20 cellular contexts compared by ENCODE assay signal in genomic region chr3:52438579-52439425, GRCh38. TPM values are rescaled to one million over a fixed set of nuclear protein-coding genes. Genes with fewer than 3 reads are reported as not detected.
DNase-seq lines count a peak whose midpoint lies in the region; ATAC-seq, FAIRE-seq and TF ChIP-seq lines count a peak whose summit lies in the region.
"Had no signal": no experiment of that assay in that cellular context is flagged by ENCODE, and none has a peak within 500 bp of the region (broad histone marks: within the 10 kb centered on the region; RNA-seq: fewer than 3 reads in every experiment).

No MANE protein-coding gene starts in this region.

- no peaks in the 10 kb centered on the region for H3K9me3 Mint-ChIP-seq in MCF 10A (ENCODE audit: unreplicated experiment)
- H3K9me3 Mint-ChIP-seq: CD8-positive, alpha-beta memory T cell had no signal

- peak in 1 of 2 donors; percentile 30 for DNase-seq in breast epithelium (ENCODE audit: low spot score in 2 of 2)
- DNase-seq in MCF 10A (ENCODE audit: unreplicated experiment): no peak
- peak; percentile 12 for DNase-seq in omental fat pad (ENCODE audit: low spot score)
- peak; percentile 24 to 57 for DNase-seq in aorta
- no peak for DNase-seq in globus pallidus (ENCODE audit: low spot score)
- DNase-seq in GM12891 (ENCODE audit: insufficient read length, low spot score): no peak
- no peak for DNase-seq in HCEC 1CT
- DNase-seq: CD8-positive, alpha-beta memory T cell; DMS53; EL; GM23248; NCI-H1105 treated with DMSO at 0.1 percent for 48 hours; NCI-H1694; Right ventricle myocardium superior had no signal

- no peaks in the 10 kb centered on the region for H3K27me3 Mint-ChIP-seq in MCF 10A (ENCODE audit: insufficient read depth, unreplicated experiment)

- no peak for TF ChIP-seq POLR2A in breast epithelium (IDR thresholded peaks at IDR 0.05)
- no peak for TF ChIP-seq POLR2A in GM12891 (IDR thresholded peaks at IDR 0.05; ENCODE audit: low read depth, low read length)

- H3K36me3 Mint-ChIP-seq in MCF 10A (ENCODE audit: insufficient read depth, unreplicated experiment): no peaks in the 10 kb centered on the region
- H3K36me3 Mint-ChIP-seq: CD8-positive, alpha-beta memory T cell had no signal

- 89 to 90% methylated on average over 9 of the region's 9 CpGs for WGBS in aorta, 2 donors

- no peak overlapping the region for H3K4me3 Mint-ChIP-seq in MCF 10A (ENCODE audit: unreplicated experiment)
- H3K4me3 Mint-ChIP-seq: CD8-positive, alpha-beta memory T cell had no signal

- H3K9me3 ChIP-seq in breast epithelium (no peaks in the 10 kb centered on the region), aorta (ENCODE audit: control insufficient read depth, low read length) (no peaks in the 10 kb centered on the region)
- H3K9me3 ChIP-seq: A549 had no signal

- POLR2A ChIA-PET in MCF 10A (lab: Yijun Ruan, JAX): interaction anchor here (1.2 kb wide), 1 partner anchor 10 kb away, joined by 3 read pairs; no protein-coding TSS in a partner anchor

- H3K36me3 ChIP-seq in breast epithelium (no peaks in the 10 kb centered on the region), aorta (ENCODE audit: control insufficient read depth in 1 of 2, insufficient read depth in 2 of 2, low read length in 1 of 2) (no peaks in the 10 kb centered on the region)

- FAIRE-seq in GM12891 (lab: Jason Lieb, UNC): no peak
- FAIRE-seq: A549, GM12878, RCC 7860 had no signal

- ATAC-seq in omental fat pad (ENCODE audit: low FRiP score): no peak
- no peak for ATAC-seq in aorta (ENCODE audit: low FRiP score)
- ATAC-seq: A549, GM12878, HCT116 had no signal

- H3K4me3 ChIP-seq in breast epithelium (no peak overlapping the region), aorta (ENCODE audit: low read length in 2 of 2) (no peak overlapping the region)
- H3K4me3 ChIP-seq: A549, GM12878, GM23248 had no signal

- H3K4me1 ChIP-seq in breast epithelium (peaks cover 4 to 5% of the 10 kb centered on the region in 2 donors), aorta (ENCODE audit: control insufficient read depth in 1 of 2, insufficient read depth in 2 of 2, low read length in 2 of 2) (no peaks in the 10 kb centered on the region)
- H3K4me1 ChIP-seq: A549 had no signal

- CTCF ChIA-PET in MCF 10A (lab: Yijun Ruan, JAX): interaction anchor here (0.7 to 5.5 kb wide), 5 partner anchors 9 to 27 kb away, joined by 3 to 35 read pairs (median 5); no protein-coding TSS in a partner anchor

- no TSS peak for BruUV-seq in MCF 10A (replicated peaks; lab: Mats Ljungman, UMichigan)

- intact Hi-C loops in breast epithelium (cut with DNase I; ENCODE audit: low total_unique reads) (no loop called here), MCF 10A (cut with micrococcal nuclease) (no loop called here), aorta (cut with DNase I) (no loop called here)

- peaks cover 7% of the 10 kb centered on the region for H3K4me1 Mint-ChIP-seq in MCF 10A (ENCODE audit: insufficient read depth, unreplicated experiment)

- H3K27ac ChIP-seq in breast epithelium (peak overlapping the region; percentile 38 to 85), VCaP (peak overlapping the region; percentile 57; the same call in 1 of the 2 replicates), aorta (ENCODE audit: low read depth in 1 of 2, low read length in 2 of 2) (no peak overlapping the region)
- H3K27ac ChIP-seq: A549, GM23248 had no signal

- TF ChIP-seq CTCF in breast epithelium (IDR thresholded peaks at IDR 0.05) (no peak), MCF 10A (IDR thresholded peaks at IDR 0.05; ENCODE audit: unreplicated experiment) (no peak), VCaP (conservative IDR thresholded peaks at IDR 0.05) (no peak), omental fat pad (IDR thresholded peaks at IDR 0.05) (no peak)

- H3K27ac Mint-ChIP-seq in MCF 10A (ENCODE audit: low read depth, unreplicated experiment): no peak overlapping the region

- H3K27me3 ChIP-seq in breast epithelium (no peaks in the 10 kb centered on the region), aorta (ENCODE audit: control insufficient read depth in 1 of 2, insufficient read depth in 2 of 2, low read length in 1 of 2) (no peaks in the 10 kb centered on the region)

TF ChIP-seq in GM12891, 5 proteins besides CTCF, POLR2A, EP300 and RAD21:
- TF ChIP-seq POU2F2 (IDR thresholded peaks at IDR 0.05; ENCODE audit: low read depth, low read length) (no peak), POLR2AphosphoS5 (IDR thresholded peaks at IDR 0.05; ENCODE audit: low read depth, low read length) (no peak), PAX5 (IDR thresholded peaks at IDR 0.05; ENCODE audit: insufficient read depth, low read length, severe bottlenecking) (no peak), TAF1 (IDR thresholded peaks at IDR 0.05; ENCODE audit: low read depth, low read length) (no peak), SPI1 (IDR thresholded peaks at IDR 0.05; ENCODE audit: low read depth, low read length) (no peak)

RNA-seq across cellular contexts. Expression of gene SEMA3G, which starts 6.1 kb away (rescaled TPM):
- total RNA-seq in breast epithelium (100 to 1,000 TPM in 1 of 3 donors, 10 to 100 TPM in 2; 12.3 to 255 (median 70.1) TPM), MCF 10A (2022) (0.12 TPM in 1 of 2 replicates, not detected in the other), omental fat pad (100 to 1,000 TPM in 3 of 4 donors, 10 to 100 TPM in 1; 21.3 to 200 (median 131) TPM), aorta (10 to 100 TPM; 12.5 to 23.8 TPM)
- polyA plus RNA-seq in aorta: under 1 TPM in 1 of 2 donors, not detected in 1; 0.26 TPM
- 0.03 TPM for polyA plus RNA-seq in GM12891 (2012; ENCODE audit: low read depth, missing spikeins)
- total RNA-seq: GM12878, GM23248 had no signal
- polyA plus RNA-seq: BJ; CD8-positive, alpha-beta memory T cell had no signal

RNA-seq across cellular contexts. Expression of gene TNNC1, which starts 15.0 kb away (rescaled TPM):
- total RNA-seq in breast epithelium (1 to 10 TPM in 2 of 3 donors, not detected in 1; 3.7 to 4.2 TPM), MCF 10A (2022) (0.61 TPM in 2 replicates), omental fat pad (1 to 10 TPM in 2 of 4 donors, not detected in 2; 2.4 to 2.5 TPM), aorta (1 to 10 TPM; 2.6 to 4.7 TPM)
- 10 to 100 TPM in 1 of 2 donors, 1 to 10 TPM in 1; 3.0 to 20.7 TPM for polyA plus RNA-seq in aorta
- polyA plus RNA-seq in GM12891 (2012; ENCODE audit: low read depth, missing spikeins): 1.3 TPM
- total RNA-seq: GM23248 had no signal
- polyA plus RNA-seq: CD8-positive, alpha-beta memory T cell; GM23248 had no signal

RNA-seq across cellular contexts. Expression of gene NISCH, which starts 16.6 kb away (rescaled TPM):
- total RNA-seq in breast epithelium (100 to 1,000 TPM in 2 of 3 donors, 10 to 100 TPM in 1; 67.7 to 119 (median 108) TPM), MCF 10A (2022) (60.5 and 69.7 TPM in 2 replicates), omental fat pad (10 to 100 TPM; 59.8 to 82.3 (median 68.5) TPM), aorta (100 to 1,000 TPM in 1 of 2 donors, 10 to 100 TPM in 1; 80.9 to 157 TPM)
- polyA plus RNA-seq in aorta: 100 to 1,000 TPM in 1 of 2 donors, 10 to 100 TPM in 1; 13.3 to 122 TPM
- polyA plus RNA-seq in GM12891 (2012; ENCODE audit: low read depth, missing spikeins): 26.0 TPM

RNA-seq across cellular contexts. Expression of gene PHF7, which starts 28.3 kb away (rescaled TPM):
- total RNA-seq in breast epithelium (10 to 100 TPM; 11.8 to 18.1 (median 12.4) TPM), MCF 10A (2022) (5.7 and 7.4 TPM in 2 replicates), omental fat pad (10 to 100 TPM in 2 of 4 donors, 1 to 10 TPM in 2; 5.5 to 12.9 (median 9.1) TPM), aorta (1 to 10 TPM; 7.7 to 8.0 TPM)
- 1 to 10 TPM; 7.1 to 8.5 TPM for polyA plus RNA-seq in aorta
- 3.9 TPM for polyA plus RNA-seq in GM12891 (2012; ENCODE audit: low read depth, missing spikeins)

RNA-seq across cellular contexts. Expression of gene BAP1, which starts 29.0 kb away (rescaled TPM):
- total RNA-seq in breast epithelium: 10 to 100 TPM; 51.8 to 78.1 (median 65.5) TPM
- total RNA-seq in MCF 10A (2022): 61.5 and 77.5 TPM in 2 replicates
- total RNA-seq in omental fat pad: 10 to 100 TPM; 44.6 to 73.0 (median 57.4) TPM
- total RNA-seq in aorta: 10 to 100 TPM; 62.7 to 74.4 TPM
- 10 to 100 TPM; 29.4 to 99.6 TPM for polyA plus RNA-seq in aorta
- polyA plus RNA-seq in GM12891 (2012; ENCODE audit: low read depth, missing spikeins): 48.2 TPM

Comparison
In these comparisons a context has a peak if more than half of its experiments do, and no peak if none do; other contexts are left out.
1. RNA of gene SEMA3G, which starts 6.1 kb away (total RNA-seq): 21.3 to 200 TPM in omental fat pad, 12.3 to 255 TPM in breast epithelium and 12.5 to 23.8 TPM in aorta; 0.12 TPM in MCF 10A; every median in the first group is over 10 times any median in the second.
2. DNase-seq: peak in omental fat pad (single experiment) and aorta (2 of 2); none in MCF 10A (single experiment), globus pallidus (single experiment), GM12891 (single experiment) and HCEC 1CT (single experiment).
3. H3K27ac ChIP-seq: peak in breast epithelium (2 of 2) and VCaP (single experiment); none in aorta (0 of 2).